ENCODE assay signal across 8 cellular contexts in genomic region chr2:153477641-153478288, GRCh38. TPM values are rescaled to one million over a fixed set of nuclear protein-coding genes. Genes with fewer than 3 reads are reported as not detected.
DNase-seq lines count a peak whose midpoint lies in the region; ATAC-seq, FAIRE-seq and TF ChIP-seq lines count a peak whose summit lies in the region.

No MANE protein-coding gene starts in this region.

- no peak for TF ChIP-seq POLR2A in A549 (IDR thresholded peaks at IDR 0.05; ENCODE audit: low read length)
- no peak for TF ChIP-seq POLR2A in breast epithelium (IDR thresholded peaks at IDR 0.05)

- H3K36me3 Mint-ChIP-seq in HFFc6 (ENCODE audit: low read depth) = no peaks in the 10 kb centered on the region

- no peak for FAIRE-seq in A549 (lab: Jason Lieb, UNC)

- no peak overlapping the region for H3K27ac ChIP-seq in A549
- H3K27ac ChIP-seq in breast epithelium = no peak overlapping the region
- peak overlapping the region; percentile 19 for H3K27ac ChIP-seq in muscle layer of colon (ENCODE audit: low read depth, low read length)
- H3K27ac ChIP-seq in PC-9 = no peak overlapping the region

- H3K4me3 ChIP-seq in A549 (peak overlapping the region; percentile 53; the same call in 2 of the 3 replicates), breast epithelium (peak overlapping the region; percentile 45 to 77 (median 56)), muscle layer of colon (ENCODE audit: low read depth in 1 of 2, low read length in 2 of 2) (peak overlapping the region; percentile 68 to 71), PC-9 (no peak overlapping the region)

- POLR2A ChIA-PET in A549 (lab: Yijun Ruan, JAX) = no interaction called here
- POLR2A ChIA-PET in PC-9 (lab: Charles Lee; ENCODE audit: unreplicated experiment) = no interaction called here

- no peaks in the 10 kb centered on the region for H3K79me2 ChIP-seq in PC-9 (ENCODE audit: low read depth)

- WGBS in A549 (ENCODE audit: missing lambda C conversion rate) = 33% methylated on average over 31 of the region's 38 CpGs

- H3K9me3 ChIP-seq in A549 (no peaks in the 10 kb centered on the region), breast epithelium (no peaks in the 10 kb centered on the region), muscle layer of colon (ENCODE audit: low read length) (no peaks in the 10 kb centered on the region), PC-9 (ENCODE audit: insufficient read depth, low read depth) (no peaks in the 10 kb centered on the region)

- intact Hi-C loops in breast epithelium (cut with DNase I; ENCODE audit: low total_unique reads) = no loop called here
- intact Hi-C loops in PC-9 (cut with micrococcal nuclease; ENCODE audit: unreplicated experiment) = no loop called here

- no peaks in the 10 kb centered on the region for H3K9me3 Mint-ChIP-seq in HFFc6

- H3K36me3 ChIP-seq in breast epithelium = no peaks in the 10 kb centered on the region
- H3K36me3 ChIP-seq in muscle layer of colon (ENCODE audit: insufficient read depth, low read length) = no peaks in the 10 kb centered on the region
- H3K36me3 ChIP-seq in PC-9 (ENCODE audit: low read depth) = no peaks in the 10 kb centered on the region

- peaks cover 0 to 53% of the 10 kb centered on the region in 2 donors for H3K27me3 ChIP-seq in breast epithelium
- H3K27me3 ChIP-seq in muscle layer of colon (ENCODE audit: control insufficient read depth in 1 of 2, insufficient read depth in 2 of 2, low read length in 2 of 2) = peaks cover 0 to 8% of the 10 kb centered on the region in 2 donors
- H3K27me3 ChIP-seq in PC-9 (ENCODE audit: insufficient read depth, low read depth) = no peaks in the 10 kb centered on the region

- peaks cover 13% of the 10 kb centered on the region for H3K4me1 ChIP-seq in A549
- H3K4me1 ChIP-seq in breast epithelium = no peaks in the 10 kb centered on the region
- peaks cover 18% of the 10 kb centered on the region for H3K4me1 ChIP-seq in muscle layer of colon (ENCODE audit: insufficient read depth, low read length)
- H3K4me1 ChIP-seq in PC-9 (replicated peaks; ENCODE audit: insufficient read depth) = no peaks in the 10 kb centered on the region

- H3K4me2 ChIP-seq in A549 (peak overlapping the region; percentile 100), PC-9 (no peak overlapping the region)

- no TSS peak for BruUV-seq in PC-9 (replicated peaks; lab: Mats Ljungman, UMichigan)

- CTCF ChIA-PET in A549 (lab: Yijun Ruan, JAX) (interaction anchor here (0.6 to 2.1 kb wide), 4 partner anchors 8 to 597 kb away, joined by 3 to 10 read pairs (median 4); no protein-coding TSS in a partner anchor), PC-9 (lab: Charles Lee) (no interaction called here)

- no peak overlapping the region for H2AFZ ChIP-seq in PC-9

- peak overlapping the region; percentile 10 for H3K9ac ChIP-seq in muscle layer of colon (ENCODE audit: low read length)

- H3K4me3 Mint-ChIP-seq in HFFc6 = peak overlapping the region; percentile 53

- no peak for TF ChIP-seq RAD21 in A549 (conservative IDR thresholded peaks at IDR 0.05 in 1 of 2, IDR thresholded peaks at IDR 0.05 in 1 of 2)

- H3K27me3 Mint-ChIP-seq in HFFc6 (ENCODE audit: insufficient read depth) = peaks cover 18% of the 10 kb centered on the region

- no peak for TF ChIP-seq CTCF in A549 (IDR thresholded peaks at IDR 0.05)
- no peak for TF ChIP-seq CTCF in HFFc6 (IDR thresholded peaks at IDR 0.05)
- TF ChIP-seq CTCF in breast epithelium (IDR thresholded peaks at IDR 0.05) = no peak
- no peak for TF ChIP-seq CTCF in PC-9 (conservative IDR thresholded peaks at IDR 0.05)

- H3K9me2 ChIP-seq in PC-9 (ENCODE audit: insufficient read depth) = no peaks in the 10 kb centered on the region

- no peak for DNase-seq in A549 (ENCODE audit: low read depth in 1 of 2, low spot score in 1 of 2)
- DNase-seq in HFFc6 = no peak
- no peak for DNase-seq in breast epithelium (ENCODE audit: low spot score in 2 of 2)
- no peak for DNase-seq in PC-9
- no peak for DNase-seq in DMS114 treated with DMSO at 0.1 percent for 48 hours (lab: John Stamatoyannopoulos, UW; ENCODE audit: unreplicated experiment)
- no peak for DNase-seq in NAMALWA (ENCODE audit: low spot score)

- H3K4me1 Mint-ChIP-seq in HFFc6 (ENCODE audit: low read depth) = peaks cover 5% of the 10 kb centered on the region; the same call in 1 of the 2 replicates

- H3F3A ChIP-seq in PC-9 (ENCODE audit: insufficient read depth, low read depth) = no peaks in the 10 kb centered on the region

- no peak overlapping the region for H3K27ac Mint-ChIP-seq in HFFc6

- no peak for TF ChIP-seq EP300 in A549 (IDR thresholded peaks at IDR 0.05)

- ATAC-seq in A549 (no peak), HG03571 (IDR thresholded peaks at IDR 0.05; ENCODE audit: unreplicated experiment) (no peak)

- no peaks in the 10 kb centered on the region for H4K20me1 ChIP-seq in PC-9 (ENCODE audit: insufficient read depth)

TF ChIP-seq in A549, 52 proteins besides CTCF, POLR2A, EP300 and RAD21:
- TF ChIP-seq RNF2 (IDR thresholded peaks at IDR 0.05; ENCODE audit: borderline replicate concordance, low read depth) = no peak
- no peak for TF ChIP-seq CEBPB (IDR thresholded peaks at IDR 0.05)
- TF ChIP-seq PHF8 (IDR thresholded peaks at IDR 0.05; ENCODE audit: borderline replicate concordance, low read depth) = no peak
- TF ChIP-seq HES2 (IDR thresholded peaks at IDR 0.05) = no peak
- no peak for TF ChIP-seq BHLHE40 (IDR thresholded peaks at IDR 0.05; ENCODE audit: low read depth, low read length)

RNA-seq across cellular contexts. Expression of gene RPRM, which starts 0.8 kb away (rescaled TPM):
- polyA plus RNA-seq in A549 (2011; rRNA removed) = not detected in 2 replicates
- polyA plus RNA-seq in A549 (2012; cell fraction: cytosol; rRNA removed) = 0.03 and 0.06 TPM in 2 replicates
- 0.10 and 0.12 TPM in 2 replicates for polyA plus RNA-seq in A549 (2012; cell fraction: nucleus; rRNA removed)
- not detected in 3 replicates for polyA plus RNA-seq in A549 (2017; fragmentation: RNase III; extraction: RNeasy Plus Mini Kit Qiagen cat#74134 plus additional on column Dnase treatment)
- not detected in 2 replicates for polyA minus RNA-seq in A549 (2011; rRNA and poly(A)+ RNA removed)
- not detected for total RNA-seq in HFFc6 (2021; fragmentation: NEBNext Ultra II Directional; extraction: Animal tissue kit (Norgen Biotek cat#: 25700))
- 1 to 10 TPM in 1 of 3 donors, not detected in 2; 4.0 TPM for total RNA-seq in breast epithelium
- 2.1 and 2.9 TPM in 2 replicates for total RNA-seq in PC-9 (2021)
